In genomic region chr20:33730946-33731692, GRCh38 we compare ENCODE assay signal across 8 cellular contexts. TPM values are rescaled to one million over a fixed set of nuclear protein-coding genes. Genes with fewer than 3 reads are reported as not detected.
DNase-seq lines count a peak whose midpoint lies in the region; ATAC-seq and TF ChIP-seq lines count a peak whose summit lies in the region.

No MANE protein-coding gene starts in this region.

- no peak for DNase-seq in activated CD4-positive, alpha-beta T cell treated with anti-CD3 and anti-CD28 coated beads, Interleukin-2, amount 10 ng/mL, durations not matched to agents 7 days and 5 days
- DNase-seq in activated CD4-positive, alpha-beta T cell treated with anti-CD3 and anti-CD28 coated beads for 4 hours: no peak
- DNase-seq in body of pancreas: peak in 2 of 4 donors; percentile 10 to 19
- no peak for DNase-seq in lower lobe of right lung
- no peak for DNase-seq in tibial nerve (ENCODE audit: low spot score in 2 of 2)
- no peak for DNase-seq in omental fat pad (ENCODE audit: low spot score)
- no peak for DNase-seq in mucosa of gallbladder (ENCODE audit: low spot score)

- TF ChIP-seq CTCF in body of pancreas (IDR thresholded peaks at IDR 0.05) (no peak), lower lobe of right lung (IDR thresholded peaks at IDR 0.05) (no peak), tibial nerve (IDR thresholded peaks at IDR 0.05) (no peak), omental fat pad (IDR thresholded peaks at IDR 0.05) (no peak)

- no peak overlapping the region for H3K4me3 ChIP-seq in body of pancreas
- H3K4me3 ChIP-seq in lower lobe of right lung: peak overlapping the region; percentile 62
- peak overlapping the region; percentile 40 to 69 (median 58) for H3K4me3 ChIP-seq in tibial nerve

- intact Hi-C loops in body of pancreas (cut with DNase I): no loop called here
- intact Hi-C loops in lower lobe of right lung (cut with DNase I): no loop called here

- H3K27me3 Mint-ChIP-seq in activated CD4-positive, alpha-beta T cell treated with anti-CD3 and anti-CD28 coated beads, Interleukin-2, amount 10 ng/mL, durations not matched to agents 7 days and 5 days: no peaks in the 10 kb centered on the region

- CTCF ChIA-PET in activated CD4-positive, alpha-beta T cell treated with anti-CD3 and anti-CD28 coated beads, Interleukin-2, amount 10 ng/mL, durations not matched to agents 7 days and 5 days (lab: Charles Lee): interaction anchor here (1.1 to 3.2 kb wide), 6 partner anchors 8 to 84 kb away, joined by 3 to 12 read pairs (median 7); partner anchors contain the start of gene PXMP4

- H3K9me3 Mint-ChIP-seq in activated CD4-positive, alpha-beta T cell treated with anti-CD3 and anti-CD28 coated beads, Interleukin-2, amount 10 ng/mL, durations not matched to agents 7 days and 5 days: peaks cover 6% of the 10 kb centered on the region

- H3K4me1 ChIP-seq in body of pancreas: peaks cover 32% of the 10 kb centered on the region
- H3K4me1 ChIP-seq in lower lobe of right lung: peaks cover 26% of the 10 kb centered on the region
- peaks cover 0 to 29% (median 24%) of the 10 kb centered on the region in 4 donors for H3K4me1 ChIP-seq in tibial nerve

- peaks cover 30% of the 10 kb centered on the region for H3K4me1 Mint-ChIP-seq in activated CD4-positive, alpha-beta T cell treated with anti-CD3 and anti-CD28 coated beads, Interleukin-2, amount 10 ng/mL, durations not matched to agents 7 days and 5 days

- H3K27ac Mint-ChIP-seq in activated CD4-positive, alpha-beta T cell treated with anti-CD3 and anti-CD28 coated beads, Interleukin-2, amount 10 ng/mL, durations not matched to agents 7 days and 5 days: peak overlapping the region; percentile 96

- no peak for ATAC-seq in body of pancreas
- ATAC-seq in lower lobe of right lung: no peak
- no peak for ATAC-seq in omental fat pad (ENCODE audit: low FRiP score)
- no peak for ATAC-seq in GM19351 (IDR thresholded peaks at IDR 0.05; ENCODE audit: unreplicated experiment)

- POLR2A ChIA-PET in activated CD4-positive, alpha-beta T cell treated with anti-CD3 and anti-CD28 coated beads, Interleukin-2, amount 10 ng/mL, durations not matched to agents 7 days and 5 days (lab: Charles Lee): no interaction called here

- H3K27me3 ChIP-seq in body of pancreas (no peaks in the 10 kb centered on the region), lower lobe of right lung (ENCODE audit: low read depth) (no peaks in the 10 kb centered on the region), tibial nerve (no peaks in the 10 kb centered on the region)

- H3K36me3 ChIP-seq in body of pancreas (replicated peaks in 1 of 2; ENCODE audit: insufficient read depth in 1 of 2, low read depth in 2 of 2) (no peaks in the 10 kb centered on the region), lower lobe of right lung (no peaks in the 10 kb centered on the region), tibial nerve (no peaks in the 10 kb centered on the region)

- peaks cover 0 to 4% (median 0%) of the 10 kb centered on the region in 3 donors for H3K9me3 ChIP-seq in body of pancreas
- H3K9me3 ChIP-seq in lower lobe of right lung: peaks cover 2% of the 10 kb centered on the region
- H3K9me3 ChIP-seq in tibial nerve: peaks cover 0 to 4% (median 0%) of the 10 kb centered on the region in 4 donors

- peak overlapping the region; percentile 87 to 99 (median 98) for H3K27ac ChIP-seq in body of pancreas
- H3K27ac ChIP-seq in lower lobe of right lung: peak overlapping the region; percentile 92
- H3K27ac ChIP-seq in tibial nerve: peak overlapping the region; percentile 76 to 96 (median 94)

- H3K4me3 Mint-ChIP-seq in activated CD4-positive, alpha-beta T cell treated with anti-CD3 and anti-CD28 coated beads, Interleukin-2, amount 10 ng/mL, durations not matched to agents 7 days and 5 days: peak overlapping the region; percentile 78

- TF ChIP-seq POLR2A in body of pancreas (IDR thresholded peaks at IDR 0.05) (no peak), tibial nerve (IDR thresholded peaks at IDR 0.05) (no peak)

- no peak for TF ChIP-seq EP300 in tibial nerve (IDR thresholded peaks at IDR 0.05)

- WGBS in body of pancreas, 2 donors: 83 to 84% methylated on average over 18 of the region's 18 CpGs
- 80 to 81% methylated on average over 18 of the region's 18 CpGs for WGBS in tibial nerve, 2 donors

- H3K36me3 Mint-ChIP-seq in activated CD4-positive, alpha-beta T cell treated with anti-CD3 and anti-CD28 coated beads, Interleukin-2, amount 10 ng/mL, durations not matched to agents 7 days and 5 days (ENCODE audit: low read depth): peaks cover 9% of the 10 kb centered on the region

RNA-seq across cellular contexts. Expression of gene ZNF341, which starts 0.7 kb away (rescaled TPM):
- 1 to 10 TPM; 5.5 to 5.8 TPM for total RNA-seq in activated CD4-positive, alpha-beta T cell treated with anti-CD3 and anti-CD28 coated beads, Interleukin-2, amount 10 ng/mL, durations not matched to agents 7 days and 5 days
- total RNA-seq in body of pancreas (under 1 TPM; 0.33 to 0.78 TPM), lower lobe of right lung (5.6 TPM), tibial nerve (1 to 10 TPM; 1.7 to 4.8 (median 2.1) TPM), omental fat pad (1 to 10 TPM; 1.6 to 2.3 (median 2.0) TPM), mucosa of gallbladder (5.8 TPM)

RNA-seq across cellular contexts. Expression of gene PXMP4, which starts 11.0 kb away (rescaled TPM):
- total RNA-seq in activated CD4-positive, alpha-beta T cell treated with anti-CD3 and anti-CD28 coated beads, Interleukin-2, amount 10 ng/mL, durations not matched to agents 7 days and 5 days: 10 to 100 TPM; 19.1 to 21.8 TPM
- total RNA-seq in body of pancreas (1 to 10 TPM; 3.3 to 5.2 TPM), lower lobe of right lung (60.5 TPM), tibial nerve (1 to 10 TPM; 5.1 to 9.6 (median 8.6) TPM), omental fat pad (1 to 10 TPM; 3.6 to 8.7 (median 4.8) TPM), mucosa of gallbladder (17.9 TPM)

RNA-seq across cellular contexts. Expression of gene E2F1, which starts 44.9 kb away (rescaled TPM):
- 10 to 100 TPM; 64.9 to 69.8 TPM for total RNA-seq in activated CD4-positive, alpha-beta T cell treated with anti-CD3 and anti-CD28 coated beads, Interleukin-2, amount 10 ng/mL, durations not matched to agents 7 days and 5 days
- total RNA-seq in body of pancreas: under 1 TPM in 1 of 2 donors, not detected in 1; 0.66 TPM
- 3.9 TPM for total RNA-seq in lower lobe of right lung
- total RNA-seq in tibial nerve: 1 to 10 TPM; 1.3 to 4.2 (median 1.8) TPM
- total RNA-seq in omental fat pad: 1 to 10 TPM; 1.2 to 1.9 (median 1.5) TPM
- total RNA-seq in mucosa of gallbladder: 2.3 TPM

RNA-seq across cellular contexts. Expression of gene NECAB3, which starts 56.9 kb away (rescaled TPM):
- 10 to 100 TPM; 48.2 to 54.3 TPM for total RNA-seq in activated CD4-positive, alpha-beta T cell treated with anti-CD3 and anti-CD28 coated beads, Interleukin-2, amount 10 ng/mL, durations not matched to agents 7 days and 5 days
- total RNA-seq in body of pancreas: 10 to 100 TPM; 41.8 to 92.3 TPM
- 60.3 TPM for total RNA-seq in lower lobe of right lung
- 100 to 1,000 TPM in 1 of 4 donors, 10 to 100 TPM in 3; 80.8 to 103 (median 91.5) TPM for total RNA-seq in tibial nerve
- total RNA-seq in omental fat pad: 10 to 100 TPM; 19.1 to 29.8 (median 26.8) TPM
- total RNA-seq in mucosa of gallbladder: 37.3 TPM

Comparison
In these comparisons a context has a peak if more than half of its experiments do, and no peak if none do; other contexts are left out.
1. H3K4me3 ChIP-seq: peak in lower lobe of right lung (single experiment) and tibial nerve (4 of 4); none in body of pancreas (0 of 2).
2. RNA of gene E2F1, which starts 44.9 kb away (total RNA-seq): 64.9 to 69.8 TPM in activated CD4-positive, alpha-beta T cell treated with anti-CD3 and anti-CD28 coated beads, Interleukin-2, amount 10 ng/mL, durations not matched to agents 7 days and 5 days; 3.9 TPM in lower lobe of right lung (single experiment), 2.3 TPM in mucosa of gallbladder (single experiment), 1.3 to 4.2 TPM in tibial nerve, 1.2 to 1.9 TPM in omental fat pad and 0.66 TPM in body of pancreas; every median in the first group is over 10 times any median in the second.
3. Peak in every context shown above with its lines, with median percentiles within 50 percentile points of each other: H3K27ac ChIP-seq.